Comparison of ENCODE assay signal across 12 cellular contexts in the genomic region with DNA sequence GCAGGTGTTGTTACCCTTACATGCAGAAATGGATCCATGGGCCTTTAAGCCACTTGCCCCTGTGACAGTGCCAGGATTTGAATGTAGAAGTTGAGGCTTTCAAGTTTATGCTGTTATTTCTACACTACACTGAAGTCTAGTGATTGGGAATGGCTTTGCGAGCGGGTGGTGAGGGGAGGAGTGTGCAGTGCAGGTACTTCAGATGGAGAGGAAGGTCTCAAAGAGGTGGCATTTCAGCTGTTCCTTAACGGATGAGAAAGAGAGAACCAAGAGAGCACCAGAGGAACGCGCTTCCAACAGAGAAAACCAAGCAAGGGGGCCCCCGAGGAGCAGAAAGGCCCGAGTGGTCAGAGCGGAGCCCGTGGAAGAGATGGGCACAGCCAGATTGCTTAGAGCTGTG. TPM values are rescaled to one million over a fixed set of nuclear protein-coding genes. Genes with fewer than 3 reads are reported as not detected.
DNase-seq lines count a peak whose midpoint lies in the region; ATAC-seq, FAIRE-seq and TF ChIP-seq lines count a peak whose summit lies in the region.
"Had no signal": no experiment of that assay in that cellular context is flagged by ENCODE, and none has a peak within 500 bp of the region (broad histone marks: within the 10 kb centered on the region; RNA-seq: fewer than 3 reads in every experiment).

No MANE protein-coding gene starts in this region.

- intact Hi-C loops in PC-9 (cut with micrococcal nuclease; ENCODE audit: unreplicated experiment) (no loop called here), colonic mucosa (cut with DNase I) (no loop called here)

- H3K9me2 ChIP-seq in PC-9 (ENCODE audit: insufficient read depth) = no peaks in the 10 kb centered on the region

- no TSS peak for BruUV-seq in PC-9 (replicated peaks; lab: Mats Ljungman, UMichigan)

- H3K9ac ChIP-seq in colonic mucosa (ENCODE audit: low read depth in 2 of 2, low read length in 2 of 2) (peak overlapping the region; percentile 47 to 61), mucosa of stomach (ENCODE audit: low read length) (peak overlapping the region; percentile 20)

- H3K79me2 ChIP-seq in PC-9 (ENCODE audit: low read depth) = peaks cover 96% of the 10 kb centered on the region

- FAIRE-seq in RCC 7860 (lab: Jason Lieb, UNC) = no peak
- FAIRE-seq: GM12878 had no signal

- H3K27me3 ChIP-seq in PC-9 (ENCODE audit: insufficient read depth, low read depth) (no peaks in the 10 kb centered on the region), colonic mucosa (no peaks in the 10 kb centered on the region), mucosa of stomach (ENCODE audit: control insufficient read depth, insufficient read depth, low read length) (no peaks in the 10 kb centered on the region), thoracic aorta (replicated peaks; ENCODE audit: insufficient read depth) (no peaks in the 10 kb centered on the region)
- H3K27me3 ChIP-seq in effector memory CD4-positive, alpha-beta T cell (replicated peaks; ENCODE audit: control insufficient read depth, insufficient read depth, low read length, poor library complexity, severe bottlenecking) = no peaks in the 10 kb centered on the region
- H3K27me3 ChIP-seq: brain microvascular endothelial cell had no signal

- H3K4me1 ChIP-seq in PC-9 (replicated peaks; ENCODE audit: insufficient read depth) (peaks cover 97% of the 10 kb centered on the region), colonic mucosa (peaks cover 68% of the 10 kb centered on the region), mucosa of stomach (ENCODE audit: control insufficient read depth, insufficient read depth, low read length) (peaks cover 95% of the 10 kb centered on the region), thoracic aorta (ENCODE audit: control insufficient read depth in 1 of 2, low read depth in 2 of 2) (peaks cover 82 to 98% of the 10 kb centered on the region in 2 donors)
- H3K4me1 ChIP-seq in effector memory CD4-positive, alpha-beta T cell (ENCODE audit: control insufficient read depth, insufficient read depth, low read length, poor library complexity, severe bottlenecking) = peaks cover 55% of the 10 kb centered on the region

- POLR2A ChIA-PET in PC-9 (lab: Charles Lee; ENCODE audit: unreplicated experiment) = no interaction called here

- TF ChIP-seq CTCF in PC-9 (conservative IDR thresholded peaks at IDR 0.05) = no peak
- no peak for TF ChIP-seq CTCF in colonic mucosa (IDR thresholded peaks at IDR 0.05)
- no peak for TF ChIP-seq CTCF in thoracic aorta (IDR thresholded peaks at IDR 0.05)

- H4K20me1 ChIP-seq in PC-9 (ENCODE audit: insufficient read depth) = peaks cover 45% of the 10 kb centered on the region

- no peak for DNase-seq in PC-9
- no peak for DNase-seq in colonic mucosa
- no peak for DNase-seq in thoracic aorta (ENCODE audit: low spot score)
- DNase-seq in NCI-H2107 treated with DMSO at 0.1 percent for 48 hours (lab: John Stamatoyannopoulos, UW; ENCODE audit: unreplicated experiment) = no peak
- DNase-seq in RCC 7860 (ENCODE audit: low spot score) = no peak
- no peak for DNase-seq in effector memory CD4-positive, alpha-beta T cell
- DNase-seq in kidney glomerular epithelial cell (lab: John Stamatoyannopoulos, UW) = no peak
- DNase-seq: activated CD8-positive, alpha-beta memory T cell treated with anti-CD3 and anti-CD28 coated beads, Interleukin-2, amount 50 U/mL, for 4 hours; brain microvascular endothelial cell; NCI-H1105 treated with DMSO at 0.1 percent for 48 hours had no signal

- CTCF ChIA-PET in PC-9 (lab: Charles Lee) = interaction anchor here (0.7 kb wide), 1 partner anchor 32 kb away, joined by 15 read pairs; no protein-coding TSS in a partner anchor

- H3F3A ChIP-seq in PC-9 (ENCODE audit: insufficient read depth, low read depth) = peaks cover 93% of the 10 kb centered on the region

- no peak for ATAC-seq in thoracic aorta (ENCODE audit: insufficient number of reproducible peaks, low FRiP score, low read depth)
- ATAC-seq: GM12878 had no signal

- H3K4me2 ChIP-seq in PC-9 = peak overlapping the region; percentile 89

- H3K36me3 ChIP-seq in PC-9 (ENCODE audit: low read depth) (peaks cover 35% of the 10 kb centered on the region), colonic mucosa (no peaks in the 10 kb centered on the region), mucosa of stomach (ENCODE audit: control insufficient read depth, insufficient read depth, low read length) (no peaks in the 10 kb centered on the region), thoracic aorta (no peaks in the 10 kb centered on the region)
- H3K36me3 ChIP-seq in effector memory CD4-positive, alpha-beta T cell (ENCODE audit: control insufficient read depth, insufficient read depth, low read length) = no peaks in the 10 kb centered on the region

- H2AFZ ChIP-seq in PC-9 = no peak overlapping the region

- H3K27ac ChIP-seq in PC-9 = peak overlapping the region; percentile 99
- peak overlapping the region; percentile 95 for H3K27ac ChIP-seq in colonic mucosa
- peak overlapping the region; percentile 99 to 100 for H3K27ac ChIP-seq in thoracic aorta
- no peak overlapping the region for H3K27ac ChIP-seq in effector memory CD4-positive, alpha-beta T cell (ENCODE audit: insufficient read depth, low read length, poor library complexity, severe bottlenecking)

- H3K4me3 ChIP-seq in PC-9 (no peak overlapping the region), colonic mucosa (no peak overlapping the region), mucosa of stomach (ENCODE audit: low read length) (no peak overlapping the region), thoracic aorta (no peak overlapping the region)
- H3K4me3 ChIP-seq in effector memory CD4-positive, alpha-beta T cell (ENCODE audit: insufficient read depth, low read depth, low read length, poor library complexity, severe bottlenecking) = no peak overlapping the region
- H3K4me3 ChIP-seq: GM12878 had no signal

- H3K9me3 ChIP-seq in PC-9 (ENCODE audit: insufficient read depth, low read depth) (no peaks in the 10 kb centered on the region), colonic mucosa (no peaks in the 10 kb centered on the region), mucosa of stomach (ENCODE audit: control insufficient read depth, low read length) (no peaks in the 10 kb centered on the region), thoracic aorta (no peaks in the 10 kb centered on the region)
- H3K9me3 ChIP-seq in effector memory CD4-positive, alpha-beta T cell (ENCODE audit: control insufficient read depth, low read length) = no peaks in the 10 kb centered on the region

RNA-seq across cellular contexts. Expression of a gene that starts 13.3 kb away (rescaled TPM):
- total RNA-seq in PC-9 (2021) = 1,066 and 1,233 TPM in 2 replicates
- total RNA-seq in colonic mucosa = 1,000 to 10,000 TPM; 1,019 to 1,060 TPM
- total RNA-seq in thoracic aorta = 1,000 to 10,000 TPM in 1 of 2 donors, 100 to 1,000 TPM in 1; 668 to 1,387 TPM

RNA-seq across cellular contexts. Expression of a gene that starts 41.7 kb away (rescaled TPM):
- total RNA-seq in PC-9 (2021) = 230 and 292 TPM in 2 replicates
- total RNA-seq in colonic mucosa = 100 to 1,000 TPM; 367 to 445 TPM
- total RNA-seq in thoracic aorta = 100 to 1,000 TPM; 237 to 302 TPM

RNA-seq across cellular contexts. Expression of a gene that starts 43.0 kb away (rescaled TPM):
- total RNA-seq in PC-9 (2021) (3.5 and 6.8 TPM in 2 replicates), colonic mucosa (1 to 10 TPM; 2.6 to 4.9 TPM), thoracic aorta (10 to 100 TPM in 1 of 2 donors, 1 to 10 TPM in 1; 4.6 to 33.7 TPM)
